14 cellular contexts compared by ENCODE assay signal in genomic region chr5:157496847-157497246, GRCh38. TPM values are rescaled to one million over a fixed set of nuclear protein-coding genes. Genes with fewer than 3 reads are reported as not detected.
DNase-seq lines count a peak whose midpoint lies in the region; ATAC-seq and TF ChIP-seq lines count a peak whose summit lies in the region.
"Had no signal": no experiment of that assay in that cellular context is flagged by ENCODE, and none has a peak within 500 bp of the region (broad histone marks: within the 10 kb centered on the region; RNA-seq: fewer than 3 reads in every experiment).

No MANE protein-coding gene starts in this region.

- 96% methylated on average over 8 of the region's 8 CpGs for WGBS in sigmoid colon, 2 donors
- WGBS in GM23248 (ENCODE audit: low coverage in 1 of 2, low lambda C conversion rate in 2 of 2, missing lambda C conversion rate in 2 of 2), 2 experiments, result 95 to 96% methylated on average over 8 of the region's 8 CpGs

- peak; percentile 56 for DNase-seq in RWPE2 (ENCODE audit: low spot score)
- no peak for DNase-seq in Right ventricle myocardium superior
- DNase-seq in sigmoid colon, result peak; percentile 42
- no peak for DNase-seq in NCI-H1092 (lab: John Stamatoyannopoulos, UW)
- DNase-seq in DMS114 treated with DMSO at 0.1 percent for 48 hours (lab: John Stamatoyannopoulos, UW; ENCODE audit: unreplicated experiment), result no peak
- no peak for DNase-seq in GM23248
- DNase-seq: DMS153, H7, MV-4-11, NCI-H1436, NCI-H2029 treated with DMSO at 0.1 percent for 48 hours, NCI-H510A treated with DMSO at 0.1 percent for 48 hours had no signal

- H3K4me2 ChIP-seq in DOHH2 (ENCODE audit: low read length), result no peak overlapping the region
- H3K4me2 ChIP-seq in GM23248 (ENCODE audit: unreplicated experiment), result no peak overlapping the region
- H3K4me2 ChIP-seq: BLaER1 treated with 17β-estradiol and CSF1 and Interleukin-3, amounts not matched to agents 10 nM and 100 nM had no signal

- in situ Hi-C loops in GM23248 (cut with MboI), result loop anchor here (25.0 kb wide), 1 partner anchor 215 kb away; no protein-coding TSS in a partner anchor

- H3K27me3 ChIP-seq in DOHH2 (ENCODE audit: control insufficient read depth, low read length) (no peaks in the 10 kb centered on the region), RWPE2 (ENCODE audit: insufficient read depth, poor library complexity, severe bottlenecking) (no peaks in the 10 kb centered on the region), sigmoid colon (no peaks in the 10 kb centered on the region), GM23248 (replicated peaks; ENCODE audit: insufficient read depth) (no peaks in the 10 kb centered on the region)
- H3K27me3 ChIP-seq: BLaER1 treated with 17β-estradiol and CSF1 and Interleukin-3, amounts not matched to agents 10 nM and 100 nM had no signal

- TF ChIP-seq CTCF in DOHH2 (IDR thresholded peaks at IDR 0.05; ENCODE audit: low read depth, low read length, poor library complexity, severe bottlenecking) (no peak), RWPE2 (IDR thresholded peaks at IDR 0.05; ENCODE audit: poor library complexity, severe bottlenecking) (no peak), sigmoid colon (IDR thresholded peaks at IDR 0.05) (no peak)

- no peak overlapping the region for H3K9ac ChIP-seq in GM23248
- H3K9ac ChIP-seq: BLaER1 treated with 17β-estradiol and CSF1 and Interleukin-3, amounts not matched to agents 10 nM and 100 nM had no signal

- no peak overlapping the region for H3K4me3 ChIP-seq in DOHH2 (ENCODE audit: low read length)
- H3K4me3 ChIP-seq in RWPE2 (ENCODE audit: severe bottlenecking), result no peak overlapping the region
- no peak overlapping the region for H3K4me3 ChIP-seq in sigmoid colon
- no peak overlapping the region for H3K4me3 ChIP-seq in GM23248
- H3K4me3 ChIP-seq: BLaER1 treated with 17β-estradiol and CSF1 and Interleukin-3, amounts not matched to agents 10 nM and 100 nM had no signal

- ATAC-seq in RWPE2 (ENCODE audit: low read depth), result no peak
- ATAC-seq in Right ventricle myocardium superior (ENCODE audit: poor library complexity), result peak; percentile 73

- no peak for TF ChIP-seq EP300 in sigmoid colon (IDR thresholded peaks at IDR 0.05)

- H3K79me2 ChIP-seq in DOHH2 (ENCODE audit: control insufficient read depth, low read length) (peaks cover 15% of the 10 kb centered on the region), GM23248 (ENCODE audit: insufficient read depth) (no peaks in the 10 kb centered on the region)

- H3K36me3 ChIP-seq in DOHH2 (ENCODE audit: control insufficient read depth, low read length), result peaks cover 84% of the 10 kb centered on the region
- H3K36me3 ChIP-seq in RWPE2 (ENCODE audit: low read depth), result no peaks in the 10 kb centered on the region
- H3K36me3 ChIP-seq in sigmoid colon, result peaks cover 3 to 84% (median 33%) of the 10 kb centered on the region in 4 donors
- H3K36me3 ChIP-seq in GM23248 (ENCODE audit: low read depth), result no peaks in the 10 kb centered on the region

- H2AFZ ChIP-seq in GM23248, result no peak overlapping the region

- intact Hi-C loops in Right ventricle myocardium superior (cut with DNase I), result no loop called here
- intact Hi-C loops in sigmoid colon (cut with DNase I), result no loop called here

- peaks cover 72% of the 10 kb centered on the region for H3K4me1 ChIP-seq in DOHH2 (ENCODE audit: control insufficient read depth, low read length)
- H3K4me1 ChIP-seq in RWPE2 (ENCODE audit: insufficient read depth, poor library complexity, severe bottlenecking), result no peaks in the 10 kb centered on the region
- H3K4me1 ChIP-seq in sigmoid colon, result peaks cover 0 to 7% (median 0%) of the 10 kb centered on the region in 4 donors
- H3K4me1 ChIP-seq in GM23248 (ENCODE audit: insufficient read depth), result no peaks in the 10 kb centered on the region

- H4K20me1 ChIP-seq in DOHH2 (ENCODE audit: control insufficient read depth, insufficient read depth, low read depth, low read length) (no peaks in the 10 kb centered on the region), GM23248 (ENCODE audit: insufficient read depth) (no peaks in the 10 kb centered on the region)
- H4K20me1 ChIP-seq: BLaER1 treated with 17β-estradiol and CSF1 and Interleukin-3, amounts not matched to agents 10 nM and 100 nM had no signal

- H3K9me2 ChIP-seq in DOHH2 (replicated peaks; ENCODE audit: control insufficient read depth, low read length) (no peaks in the 10 kb centered on the region), GM23248 (ENCODE audit: insufficient read depth) (no peaks in the 10 kb centered on the region)

- H3K9me3 ChIP-seq in DOHH2 (ENCODE audit: control insufficient read depth, insufficient read depth, low read length) (no peaks in the 10 kb centered on the region), RWPE2 (ENCODE audit: severe bottlenecking) (no peaks in the 10 kb centered on the region), sigmoid colon (no peaks in the 10 kb centered on the region), GM23248 (ENCODE audit: low read depth) (no peaks in the 10 kb centered on the region)
- H3K9me3 ChIP-seq: BLaER1 treated with 17β-estradiol and CSF1 and Interleukin-3, amounts not matched to agents 10 nM and 100 nM had no signal

- H3F3A ChIP-seq in DOHH2 (ENCODE audit: control insufficient read depth, insufficient read depth) (peaks cover 17% of the 10 kb centered on the region), GM23248 (ENCODE audit: insufficient read depth) (no peaks in the 10 kb centered on the region)

- no peak for TF ChIP-seq POLR2A in sigmoid colon (IDR thresholded peaks at IDR 0.05)

- H3K27ac ChIP-seq in DOHH2 (ENCODE audit: low read depth, low read length) (peak overlapping the region; percentile 5; the same call in 1 of the 2 replicates), RWPE2 (ENCODE audit: poor library complexity, severe bottlenecking) (no peak overlapping the region), sigmoid colon (peak overlapping the region in 3 of 4 donors; percentile 11 to 47 (median 27)), GM23248 (no peak overlapping the region)
- H3K27ac ChIP-seq: BLaER1 treated with 17β-estradiol and CSF1 and Interleukin-3, amounts not matched to agents 10 nM and 100 nM had no signal

RNA-seq across cellular contexts. Expression of gene NIPAL4, which starts 36.8 kb away (rescaled TPM):
- total RNA-seq in Right ventricle myocardium superior, result not detected
- total RNA-seq in sigmoid colon, result 1 to 10 TPM; 2.8 to 5.1 (median 4.9) TPM
- 1 to 10 TPM in 1 of 3 donors, not detected in 2; 1.3 TPM for polyA plus RNA-seq in sigmoid colon
- total RNA-seq in GM23248 (2014; rRNA removed; shearing (Covaris generic)), result not detected in 2 replicates
- polyA plus RNA-seq in GM23248 (2016; fragmentation: Nextera tagmentation; extraction: Ambion mirVana), result not detected in 2 replicates
- total RNA-seq: H7 had no signal

Comparison
In these comparisons a context has a peak if more than half of its experiments do, and no peak if none do; other contexts are left out.
1. H3K27ac ChIP-seq: peak in DOHH2 (single experiment) and sigmoid colon (3 of 4); none in RWPE2 (single experiment) and GM23248 (single experiment).
2. DNase-seq: peak in RWPE2 (single experiment) and sigmoid colon (single experiment); none in Right ventricle myocardium superior (single experiment), NCI-H1092 (single experiment), DMS114 treated with DMSO at 0.1 percent for 48 hours (single experiment) and GM23248 (single experiment).